In the genomic region with DNA sequence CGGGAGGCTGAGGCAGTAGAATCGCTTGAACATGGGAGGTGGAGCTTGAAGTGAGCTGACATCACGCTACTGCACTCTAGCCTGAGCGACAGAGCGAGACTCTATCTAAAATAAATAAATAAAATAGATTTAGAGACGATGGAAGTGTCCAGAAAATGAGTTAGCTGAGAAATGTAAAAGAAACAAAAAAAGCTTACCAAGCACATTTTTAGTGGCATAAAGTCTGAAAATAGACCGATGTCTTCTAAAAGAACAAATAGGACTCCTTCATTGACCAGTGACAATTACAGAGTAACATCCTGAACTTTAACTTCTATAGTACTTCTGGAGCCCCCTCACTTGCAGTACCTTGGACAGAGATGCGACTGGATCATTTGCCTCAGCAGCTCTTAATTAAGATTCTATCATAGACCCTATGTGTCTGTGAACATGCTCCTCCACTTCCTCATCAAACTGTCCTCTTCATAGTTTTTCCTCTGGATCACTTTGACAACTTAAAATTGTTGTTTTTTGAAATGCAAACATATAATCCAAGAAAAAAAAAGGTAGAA, we compare ENCODE assay signal across 18 cellular contexts.
"Had no signal": no experiment of that assay in that cellular context is flagged by ENCODE, and none has a peak within 500 bp of the region (broad histone marks: within the 10 kb centered on the region; RNA-seq: fewer than 3 reads in every experiment).

No MANE protein-coding gene starts in this region.

- H3K4me1 ChIP-seq: ascending aorta, colonic mucosa, pancreas, upper lobe of right lung had no signal

- H3K27ac ChIP-seq: ascending aorta, cardiac muscle cell, colonic mucosa, pancreas, upper lobe of right lung, WERI-Rb-1 had no signal

- ATAC-seq: activated CD8-positive, alpha-beta T cell treated with anti-CD3 and anti-CD28 coated beads for 36 hours; left ventricle myocardium superior; pancreas; stimulated activated naive CD8-positive, alpha-beta T cell treated with anti-CD3 and anti-CD28 coated beads, Interleukin-15, Interleukin-2, amounts not matched to agents 100 U/mL and 50 U/mL, for 24 hours; upper lobe of right lung had no signal

- FAIRE-seq: endothelial cell of umbilical vein, frontal cortex, kidney, pancreas had no signal

- H3K4me3 ChIP-seq: ascending aorta, cardiac muscle cell, colonic mucosa, pancreas, upper lobe of right lung had no signal

- H3K27me3 ChIP-seq: ascending aorta, cardiac muscle cell, colonic mucosa, pancreas, upper lobe of right lung had no signal

- DNase-seq: activated CD4-positive, alpha-beta T cell treated with anti-CD3 and anti-CD28 coated beads for 4 hours; activated CD8-positive, alpha-beta memory T cell treated with anti-CD3 and anti-CD28 coated beads, Interleukin-2, amount 50 U/mL, for 48 hours; activated CD8-positive, alpha-beta T cell treated with anti-CD3 and anti-CD28 coated beads for 36 hours; activated naive CD4-positive, alpha-beta T cell; colonic mucosa; effector CD4-positive, alpha-beta T cell; kidney; left ventricle myocardium superior; pancreas; stimulated activated CD4-positive, alpha-beta T cell treated with anti-CD3 and anti-CD28 coated beads, Interleukin-4, amount 100 ng/mL, for 1 hour; stimulated activated CD8-positive, alpha-beta memory T cell treated with anti-CD3 and anti-CD28 coated beads, Interleukin-4, amount 100 ng/mL, for 48 hours; stimulated activated naive CD8-positive, alpha-beta T cell treated with anti-CD3 and anti-CD28 coated beads, Interleukin-15, Interleukin-2, amounts not matched to agents 100 U/mL and 50 U/mL, for 24 hours; upper lobe of right lung; WERI-Rb-1 had no signal

- H3K9me3 ChIP-seq: ascending aorta, colonic mucosa, pancreas, upper lobe of right lung had no signal

- H3K36me3 ChIP-seq: ascending aorta, cardiac muscle cell, colonic mucosa, pancreas, upper lobe of right lung, WERI-Rb-1 had no signal
